1 cellular context compared by ENCODE assay signal in the genomic region with DNA sequence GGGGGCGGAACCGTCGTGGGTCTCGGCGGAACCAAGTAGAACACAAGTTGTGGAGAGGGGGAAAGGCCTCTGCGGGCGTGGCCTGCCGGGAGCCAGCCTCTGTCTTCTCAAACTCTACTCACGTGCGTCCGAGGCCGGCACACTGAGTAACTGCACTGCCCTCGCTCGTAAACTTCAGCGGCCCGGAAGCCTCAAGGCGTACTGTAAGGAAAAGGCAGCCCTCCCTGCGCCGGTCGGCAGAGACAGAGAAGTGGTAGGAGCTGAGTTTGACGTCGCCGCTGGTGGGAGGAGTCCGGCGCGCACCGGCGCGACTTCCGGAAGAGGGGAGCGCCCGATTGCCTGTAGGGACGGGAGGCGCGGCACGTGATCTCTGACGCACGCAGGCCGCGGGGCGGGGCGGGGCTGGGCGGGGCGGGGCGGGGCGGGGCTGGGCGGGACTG.
A peak's percentile ranks its signal among the peaks of the same experiment; 100 is the strongest.
TF ChIP-seq lines count a peak whose summit lies in the region.

TSS of gene FBXO33 (minus strand) at position 255 of the 440 bp plus-strand sequence. CDS start 271 bp downstream, outside the sequence.

TF ChIP-seq in HepG2, 621 proteins besides CTCF, POLR2A, EP300 and RAD21 (continued from another document and continues in another):
- TF ChIP-seq, protein P1, sequence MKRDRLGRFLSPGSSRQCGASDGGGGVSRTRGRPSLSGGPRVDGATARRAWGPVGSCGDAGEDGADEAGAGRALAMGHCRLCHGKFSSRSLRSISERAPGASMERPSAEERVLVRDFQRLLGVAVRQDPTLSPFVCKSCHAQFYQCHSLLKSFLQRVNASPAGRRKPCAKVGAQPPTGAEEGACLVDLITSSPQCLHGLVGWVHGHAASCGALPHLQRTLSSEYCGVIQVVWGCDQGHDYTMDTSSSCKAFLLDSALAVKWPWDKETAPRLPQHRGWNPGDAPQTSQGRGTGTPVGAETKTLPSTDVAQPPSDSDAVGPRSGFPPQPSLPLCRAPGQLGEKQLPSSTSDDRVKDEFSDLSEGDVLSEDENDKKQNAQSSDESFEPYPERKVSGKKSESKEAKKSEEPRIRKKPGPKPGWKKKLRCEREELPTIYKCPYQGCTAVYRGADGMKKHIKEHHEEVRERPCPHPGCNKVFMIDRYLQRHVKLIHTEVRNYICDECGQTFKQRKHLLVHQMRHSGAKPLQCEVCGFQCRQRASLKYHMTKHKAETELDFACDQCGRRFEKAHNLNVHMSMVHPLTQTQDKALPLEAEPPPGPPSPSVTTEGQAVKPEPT (CRISPR knock-in tag; IDR thresholded peaks at IDR 0.05; ENCODE audit: low read depth), result peak; percentile 25; the same call in 1 of the 2 replicates
- TF ChIP-seq HOXA7 (CRISPR knock-in tag; IDR thresholded peaks at IDR 0.05) (no peak), KDM4B (CRISPR knock-in tag; IDR thresholded peaks at IDR 0.05) (peak; percentile 83; the same call in 1 of the 2 replicates), MIER3 (CRISPR knock-in tag; IDR thresholded peaks at IDR 0.05; ENCODE audit: borderline replicate concordance) (peak; percentile 92), ZFP36L2 (CRISPR knock-in tag; IDR thresholded peaks at IDR 0.05) (peak; percentile 73; the same call in 1 of the 2 replicates), TFE3 (CRISPR knock-in tag; IDR thresholded peaks at IDR 0.05) (peak; percentile 86), ZNF430 (CRISPR knock-in tag; IDR thresholded peaks at IDR 0.05) (no peak), PITX1 (CRISPR knock-in tag; IDR thresholded peaks at IDR 0.05) (peak; percentile 77), PRDM4 (CRISPR knock-in tag; IDR thresholded peaks at IDR 0.05; ENCODE audit: borderline replicate concordance) (0 out of 2 replicates have a peak, but pooled peaks have one; percentile 79), RBFOX2 (IDR thresholded peaks at IDR 0.05; ENCODE audit: low read depth, low read length) (no peak), TOE1 (CRISPR knock-in tag; IDR thresholded peaks at IDR 0.05) (peak; percentile 79; the same call in 1 of the 2 replicates), SAFB2 (CRISPR knock-in tag; IDR thresholded peaks at IDR 0.05; ENCODE audit: borderline replicate concordance, low read depth) (no peak; the same call in 1 of the 2 replicates), KLF6 (CRISPR knock-in tag; IDR thresholded peaks at IDR 0.05) (no peak; the same call in 1 of the 2 replicates), YEATS4 (CRISPR knock-in tag; IDR thresholded peaks at IDR 0.05; ENCODE audit: borderline replicate concordance) (peak; percentile 8; the same call in 1 of the 2 replicates), REL (CRISPR knock-in tag; conservative IDR thresholded peaks at IDR 0.05) (peak; percentile 15; the same call in 1 of the 2 replicates), ZBTB40 (IDR thresholded peaks at IDR 0.05) (no peak), ZBTB40 (CRISPR knock-in tag; IDR thresholded peaks at IDR 0.05) (no peak), CAMTA2 (CRISPR knock-in tag; IDR thresholded peaks at IDR 0.05; ENCODE audit: borderline replicate concordance) (no peak; the same call in 1 of the 2 replicates), TCF7L2 (IDR thresholded peaks at IDR 0.05; ENCODE audit: low read depth, low read length) (no peak), ZNF878 (CRISPR knock-in tag; IDR thresholded peaks at IDR 0.05) (peak; percentile 14; the same call in 1 of the 2 replicates), FOXA3 (CRISPR knock-in tag; IDR thresholded peaks at IDR 0.05) (peak; percentile 65), ZNF160 (CRISPR knock-in tag; IDR thresholded peaks at IDR 0.05) (no peak; the same call in 1 of the 2 replicates), SMAD1 (CRISPR knock-in tag; IDR thresholded peaks at IDR 0.05; ENCODE audit: borderline replicate concordance, low read depth) (peak; percentile 44; the same call in 1 of the 2 replicates), ZNF720 (CRISPR knock-in tag; IDR thresholded peaks at IDR 0.05) (peak; percentile 90; the same call in 1 of the 2 replicates), ZNF552 (CRISPR knock-in tag; IDR thresholded peaks at IDR 0.05; ENCODE audit: borderline replicate concordance) (no peak), HNRNPLL (IDR thresholded peaks at IDR 0.05; ENCODE audit: low read depth, low read length, poor library complexity, severe bottlenecking) (no peak), NFIC (IDR thresholded peaks at IDR 0.05; ENCODE audit: low read length) (no peak), RFX5 (IDR thresholded peaks at IDR 0.05; ENCODE audit: low read depth, low read length) (no peak), CREB1 (IDR thresholded peaks at IDR 0.05) (peak; percentile 94), CREB1 (CRISPR knock-in tag; IDR thresholded peaks at IDR 0.05) (no peak)
- TF ChIP-seq, protein P2, sequence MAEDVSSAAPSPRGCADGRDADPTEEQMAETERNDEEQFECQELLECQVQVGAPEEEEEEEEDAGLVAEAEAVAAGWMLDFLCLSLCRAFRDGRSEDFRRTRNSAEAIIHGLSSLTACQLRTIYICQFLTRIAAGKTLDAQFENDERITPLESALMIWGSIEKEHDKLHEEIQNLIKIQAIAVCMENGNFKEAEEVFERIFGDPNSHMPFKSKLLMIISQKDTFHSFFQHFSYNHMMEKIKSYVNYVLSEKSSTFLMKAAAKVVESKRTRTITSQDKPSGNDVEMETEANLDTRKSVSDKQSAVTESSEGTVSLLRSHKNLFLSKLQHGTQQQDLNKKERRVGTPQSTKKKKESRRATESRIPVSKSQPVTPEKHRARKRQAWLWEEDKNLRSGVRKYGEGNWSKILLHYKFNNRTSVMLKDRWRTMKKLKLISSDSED (CRISPR knock-in tag; IDR thresholded peaks at IDR 0.05), result no peak
- TF ChIP-seq, protein P3, sequence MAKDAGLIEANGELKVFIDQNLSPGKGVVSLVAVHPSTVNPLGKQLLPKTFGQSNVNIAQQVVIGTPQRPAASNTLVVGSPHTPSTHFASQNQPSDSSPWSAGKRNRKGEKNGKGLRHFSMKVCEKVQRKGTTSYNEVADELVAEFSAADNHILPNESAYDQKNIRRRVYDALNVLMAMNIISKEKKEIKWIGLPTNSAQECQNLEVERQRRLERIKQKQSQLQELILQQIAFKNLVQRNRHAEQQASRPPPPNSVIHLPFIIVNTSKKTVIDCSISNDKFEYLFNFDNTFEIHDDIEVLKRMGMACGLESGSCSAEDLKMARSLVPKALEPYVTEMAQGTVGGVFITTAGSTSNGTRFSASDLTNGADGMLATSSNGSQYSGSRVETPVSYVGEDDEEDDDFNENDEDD (CRISPR knock-in tag; IDR thresholded peaks at IDR 0.05; ENCODE audit: borderline replicate concordance), result peak; percentile 41; the same call in 1 of the 2 replicates
- TF ChIP-seq, protein P4, sequence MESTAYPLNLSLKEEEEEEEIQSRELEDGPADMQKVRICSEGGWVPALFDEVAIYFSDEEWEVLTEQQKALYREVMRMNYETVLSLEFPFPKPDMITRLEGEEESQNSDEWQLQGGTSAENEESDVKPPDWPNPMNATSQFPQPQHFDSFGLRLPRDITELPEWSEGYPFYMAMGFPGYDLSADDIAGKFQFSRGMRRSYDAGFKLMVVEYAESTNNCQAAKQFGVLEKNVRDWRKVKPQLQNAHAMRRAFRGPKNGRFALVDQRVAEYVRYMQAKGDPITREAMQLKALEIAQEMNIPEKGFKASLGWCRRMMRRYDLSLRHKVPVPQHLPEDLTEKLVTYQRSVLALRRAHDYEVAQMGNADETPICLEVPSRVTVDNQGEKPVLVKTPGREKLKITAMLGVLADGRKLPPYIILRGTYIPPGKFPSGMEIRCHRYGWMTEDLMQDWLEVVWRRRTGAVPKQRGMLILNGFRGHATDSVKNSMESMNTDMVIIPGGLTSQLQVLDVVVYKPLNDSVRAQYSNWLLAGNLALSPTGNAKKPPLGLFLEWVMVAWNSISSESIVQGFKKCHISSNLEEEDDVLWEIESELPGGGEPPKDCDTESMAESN (CRISPR knock-in tag; conservative IDR thresholded peaks at IDR 0.05), result no peak
- TF ChIP-seq, protein P5, sequence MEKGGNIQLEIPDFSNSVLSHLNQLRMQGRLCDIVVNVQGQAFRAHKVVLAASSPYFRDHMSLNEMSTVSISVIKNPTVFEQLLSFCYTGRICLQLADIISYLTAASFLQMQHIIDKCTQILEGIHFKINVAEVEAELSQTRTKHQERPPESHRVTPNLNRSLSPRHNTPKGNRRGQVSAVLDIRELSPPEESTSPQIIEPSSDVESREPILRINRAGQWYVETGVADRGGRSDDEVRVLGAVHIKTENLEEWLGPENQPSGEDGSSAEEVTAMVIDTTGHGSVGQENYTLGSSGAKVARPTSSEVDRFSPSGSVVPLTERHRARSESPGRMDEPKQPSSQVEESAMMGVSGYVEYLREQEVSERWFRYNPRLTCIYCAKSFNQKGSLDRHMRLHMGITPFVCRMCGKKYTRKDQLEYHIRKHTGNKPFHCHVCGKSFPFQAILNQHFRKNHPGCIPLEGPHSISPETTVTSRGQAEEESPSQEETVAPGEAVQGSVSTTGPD (CRISPR knock-in tag; IDR thresholded peaks at IDR 0.05), result no peak
